ENCODE assay signal across 1 cellular context in genomic region chr6:149153637-149154036, GRCh38.
TF ChIP-seq lines count a peak whose summit lies in the region.

No MANE protein-coding gene starts in this region.

TF ChIP-seq in GM23338, 12 proteins besides CTCF, POLR2A, EP300 and RAD21 (continued from another document):
- TF ChIP-seq ZNF462 (CRISPR knock-in tag; IDR thresholded peaks at IDR 0.05) (no peak), EZH2 (IDR thresholded peaks at IDR 0.05; ENCODE audit: low read depth, unreplicated experiment) (no peak)
